In the genomic region with DNA sequence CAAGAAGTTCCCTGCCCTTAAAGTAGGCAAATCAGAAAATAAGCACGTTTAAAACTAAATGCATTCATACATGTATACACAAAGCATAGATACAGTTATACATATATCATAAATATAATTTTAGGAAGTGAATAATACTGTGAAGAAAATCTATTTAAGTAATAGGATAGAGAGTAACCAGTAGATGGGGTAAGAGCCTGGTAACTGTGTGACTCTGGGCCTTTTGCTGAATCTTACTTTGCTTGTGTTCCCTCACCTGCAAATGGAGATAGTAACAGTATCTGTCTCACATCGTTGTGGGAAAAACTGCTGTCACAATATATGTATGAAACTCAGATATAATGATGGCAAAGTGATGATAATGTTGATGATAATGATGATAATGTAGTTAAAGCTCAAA, we compare ENCODE assay signal across 1 cellular context.
TF ChIP-seq lines count a peak whose summit lies in the region.

No MANE protein-coding gene starts in this region.

TF ChIP-seq in GM23338, 12 proteins besides CTCF, POLR2A, EP300 and RAD21 (continued from another document):
- TF ChIP-seq, protein P1, sequence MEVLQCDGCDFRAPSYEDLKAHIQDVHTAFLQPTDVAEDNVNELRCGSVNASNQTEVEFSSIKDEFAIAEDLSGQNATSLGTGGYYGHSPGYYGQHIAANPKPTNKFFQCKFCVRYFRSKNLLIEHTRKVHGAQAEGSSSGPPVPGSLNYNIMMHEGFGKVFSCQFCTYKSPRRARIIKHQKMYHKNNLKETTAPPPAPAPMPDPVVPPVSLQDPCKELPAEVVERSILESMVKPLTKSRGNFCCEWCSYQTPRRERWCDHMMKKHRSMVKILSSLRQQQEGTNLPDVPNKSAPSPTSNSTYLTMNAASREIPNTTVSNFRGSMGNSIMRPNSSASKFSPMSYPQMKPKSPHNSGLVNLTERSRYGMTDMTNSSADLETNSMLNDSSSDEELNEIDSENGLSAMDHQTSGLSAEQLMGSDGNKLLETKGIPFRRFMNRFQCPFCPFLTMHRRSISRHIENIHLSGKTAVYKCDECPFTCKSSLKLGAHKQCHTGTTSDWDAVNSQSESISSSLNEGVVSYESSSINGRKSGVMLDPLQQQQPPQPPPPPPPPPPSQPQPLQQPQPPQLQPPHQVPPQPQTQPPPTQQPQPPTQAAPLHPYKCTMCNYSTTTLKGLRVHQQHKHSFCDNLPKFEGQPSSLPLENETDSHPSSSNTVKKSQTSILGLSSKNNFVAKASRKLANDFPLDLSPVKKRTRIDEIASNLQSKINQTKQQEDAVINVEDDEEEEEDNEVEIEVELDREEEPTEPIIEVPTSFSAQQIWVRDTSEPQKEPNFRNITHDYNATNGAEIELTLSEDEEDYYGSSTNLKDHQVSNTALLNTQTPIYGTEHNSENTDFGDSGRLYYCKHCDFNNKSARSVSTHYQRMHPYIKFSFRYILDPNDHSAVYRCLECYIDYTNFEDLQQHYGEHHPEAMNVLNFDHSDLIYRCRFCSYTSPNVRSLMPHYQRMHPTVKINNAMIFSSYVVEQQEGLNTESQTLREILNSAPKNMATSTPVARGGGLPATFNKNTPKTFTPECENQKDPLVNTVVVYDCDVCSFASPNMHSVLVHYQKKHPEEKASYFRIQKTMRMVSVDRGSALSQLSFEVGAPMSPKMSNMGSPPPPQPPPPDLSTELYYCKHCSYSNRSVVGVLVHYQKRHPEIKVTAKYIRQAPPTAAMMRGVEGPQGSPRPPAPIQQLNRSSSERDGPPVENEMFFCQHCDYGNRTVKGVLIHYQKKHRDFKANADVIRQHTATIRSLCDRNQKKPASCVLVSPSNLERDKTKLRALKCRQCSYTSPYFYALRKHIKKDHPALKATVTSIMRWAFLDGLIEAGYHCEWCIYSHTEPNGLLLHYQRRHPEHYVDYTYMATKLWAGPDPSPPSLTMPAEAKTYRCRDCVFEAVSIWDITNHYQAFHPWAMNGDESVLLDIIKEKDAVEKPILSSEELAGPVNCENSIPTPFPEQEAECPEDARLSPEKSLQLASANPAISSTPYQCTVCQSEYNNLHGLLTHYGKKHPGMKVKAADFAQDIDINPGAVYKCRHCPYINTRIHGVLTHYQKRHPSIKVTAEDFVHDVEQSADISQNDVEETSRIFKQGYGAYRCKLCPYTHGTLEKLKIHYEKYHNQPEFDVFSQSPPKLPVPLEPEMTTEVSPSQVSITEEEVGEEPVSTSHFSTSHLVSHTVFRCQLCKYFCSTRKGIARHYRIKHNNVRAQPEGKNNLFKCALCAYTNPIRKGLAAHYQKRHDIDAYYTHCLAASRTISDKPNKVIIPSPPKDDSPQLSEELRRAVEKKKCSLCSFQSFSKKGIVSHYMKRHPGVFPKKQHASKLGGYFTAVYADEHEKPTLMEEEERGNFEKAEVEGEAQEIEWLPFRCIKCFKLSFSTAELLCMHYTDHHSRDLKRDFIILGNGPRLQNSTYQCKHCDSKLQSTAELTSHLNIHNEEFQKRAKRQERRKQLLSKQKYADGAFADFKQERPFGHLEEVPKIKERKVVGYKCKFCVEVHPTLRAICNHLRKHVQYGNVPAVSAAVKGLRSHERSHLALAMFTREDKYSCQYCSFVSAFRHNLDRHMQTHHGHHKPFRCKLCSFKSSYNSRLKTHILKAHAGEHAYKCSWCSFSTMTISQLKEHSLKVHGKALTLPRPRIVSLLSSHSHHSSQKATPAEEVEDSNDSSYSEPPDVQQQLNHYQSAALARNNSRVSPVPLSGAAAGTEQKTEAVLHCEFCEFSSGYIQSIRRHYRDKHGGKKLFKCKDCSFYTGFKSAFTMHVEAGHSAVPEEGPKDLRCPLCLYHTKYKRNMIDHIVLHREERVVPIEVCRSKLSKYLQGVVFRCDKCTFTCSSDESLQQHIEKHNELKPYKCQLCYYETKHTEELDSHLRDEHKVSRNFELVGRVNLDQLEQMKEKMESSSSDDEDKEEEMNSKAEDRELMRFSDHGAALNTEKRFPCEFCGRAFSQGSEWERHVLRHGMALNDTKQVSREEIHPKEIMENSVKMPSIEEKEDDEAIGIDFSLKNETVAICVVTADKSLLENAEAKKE (CRISPR knock-in tag; IDR thresholded peaks at IDR 0.05): no peak
- TF ChIP-seq JUNB (IDR thresholded peaks at IDR 0.05; ENCODE audit: unreplicated experiment) (no peak), POLR2AphosphoS5 (IDR thresholded peaks at IDR 0.05; ENCODE audit: low read depth) (no peak), NANOG (IDR thresholded peaks at IDR 0.05; ENCODE audit: borderline replicate concordance) (no peak), EZH2 (IDR thresholded peaks at IDR 0.05; ENCODE audit: low read depth, unreplicated experiment) (no peak), ETS1 (IDR thresholded peaks at IDR 0.05) (no peak), ZNF114 (CRISPR knock-in tag; IDR thresholded peaks at IDR 0.05) (no peak), STAT1 (IDR thresholded peaks at IDR 0.05; ENCODE audit: unreplicated experiment) (no peak), EZH2phosphoT487 (IDR thresholded peaks at IDR 0.05; ENCODE audit: unreplicated experiment) (no peak)
TF ChIP-seq in GM23338: peak in this region for 0.
